In the genomic region with DNA sequence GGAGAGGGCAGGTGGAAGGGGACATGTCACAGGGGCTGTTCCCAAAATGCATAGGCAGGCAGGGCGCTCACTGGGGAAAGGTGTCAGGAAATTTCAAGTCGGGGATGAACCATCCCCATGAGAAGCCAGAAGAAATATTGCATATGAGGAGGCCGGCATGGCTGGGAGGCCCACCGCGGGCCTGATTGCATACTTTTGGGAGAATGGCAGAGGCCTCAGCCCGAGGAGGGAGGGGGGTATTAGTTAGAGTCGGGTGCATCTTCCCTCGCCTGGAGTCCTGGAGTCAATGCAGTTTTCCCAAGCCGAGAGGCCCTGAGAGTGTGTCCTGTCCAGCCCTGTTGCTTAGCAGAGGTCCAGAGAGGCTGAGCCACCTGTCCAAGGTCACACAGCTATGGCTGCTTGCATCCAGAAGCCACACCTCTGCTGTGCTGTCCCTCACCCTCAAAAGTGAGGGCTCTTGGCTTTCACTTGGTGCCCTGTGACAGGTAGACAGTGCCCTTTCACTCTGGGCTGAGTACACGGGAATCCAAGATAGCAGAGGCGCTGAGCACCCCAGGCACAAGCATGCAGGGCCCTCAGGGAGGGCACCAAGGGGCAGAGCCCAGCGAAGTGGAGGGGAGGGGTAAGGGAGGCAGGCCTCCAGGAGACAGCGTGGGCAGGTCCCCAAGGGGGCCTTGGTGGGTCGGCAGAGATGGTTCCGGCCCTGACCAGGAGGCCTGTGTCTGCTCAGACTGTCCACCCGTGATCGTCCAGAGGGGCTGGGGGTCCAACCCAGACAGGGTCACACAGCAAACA, we compare ENCODE assay signal across 19 cellular contexts. TPM values are rescaled to one million over a fixed set of nuclear protein-coding genes. Genes with fewer than 3 reads are reported as not detected.
DNase-seq lines count a peak whose midpoint lies in the region; ATAC-seq and TF ChIP-seq lines count a peak whose summit lies in the region.
"Had no signal": no experiment of that assay in that cellular context is flagged by ENCODE, and none has a peak within 500 bp of the region (broad histone marks: within the 10 kb centered on the region; RNA-seq: fewer than 3 reads in every experiment).

No MANE protein-coding gene starts in this region.

- no peak overlapping the region for H2BK12ac ChIP-seq in neuronal stem cell (ENCODE audit: low read length)

- H3K14ac ChIP-seq in neuronal stem cell (ENCODE audit: low read length): no peak overlapping the region

- H4K91ac ChIP-seq in neuronal stem cell (ENCODE audit: low read depth, low read length, poor library complexity): no peak overlapping the region

- H3K27ac Mint-ChIP-seq in chondrocyte (ENCODE audit: unreplicated experiment): no peak overlapping the region
- peak overlapping the region; percentile 62 for H3K27ac Mint-ChIP-seq in stimulated activated naive B cell treated with anti-CD40 and anti-IgM and Interleukin-4, amounts not matched to agents 10 μg/mL and 1 μg/mL and 100 μg/mL, for 72 hours
- H3K27ac Mint-ChIP-seq in activated T-helper 1 cell treated with anti-CD3 and anti-CD28 coated beads, Interleukin-12 subunit alpha, Interleukin-12 subunit beta, Interleukin-2, Interleukin-4 antibody, amounts not matched to agents 30 ng/mL and 10 ng/mL and 1 ng/mL, durations not matched to agents 14 hours and 24 hours and 36 hours: no peak overlapping the region

- H3K79me1 ChIP-seq in neuronal stem cell (ENCODE audit: low read depth, low read length): no peaks in the 10 kb centered on the region

- H3K9me3 ChIP-seq in heart left ventricle (no peaks in the 10 kb centered on the region), neuronal stem cell (replicated peaks in 1 of 2; ENCODE audit: control insufficient read depth in 2 of 2, insufficient read depth in 1 of 2, low read depth in 1 of 2, low read length in 2 of 2) (no peaks in the 10 kb centered on the region)

- H3K4me3 ChIP-seq in heart left ventricle (no peak overlapping the region), neuronal stem cell (ENCODE audit: low read length in 2 of 2) (peak overlapping the region in 1 of 2 donors; percentile 19)

- TF ChIP-seq CTCF in heart left ventricle (IDR thresholded peaks at IDR 0.05) (no peak), chondrocyte (IDR thresholded peaks at IDR 0.05) (no peak)

- no peak overlapping the region for H3K4me3 Mint-ChIP-seq in chondrocyte (ENCODE audit: unreplicated experiment)
- no peak overlapping the region for H3K4me3 Mint-ChIP-seq in stimulated activated naive B cell treated with anti-CD40 and anti-IgM and Interleukin-4, amounts not matched to agents 10 μg/mL and 1 μg/mL and 100 μg/mL, for 72 hours
- H3K4me3 Mint-ChIP-seq in activated T-helper 1 cell treated with anti-CD3 and anti-CD28 coated beads, Interleukin-12 subunit alpha, Interleukin-12 subunit beta, Interleukin-2, Interleukin-4 antibody, amounts not matched to agents 30 ng/mL and 10 ng/mL and 1 ng/mL, durations not matched to agents 14 hours and 24 hours and 36 hours: no peak overlapping the region

- H3K4me1 Mint-ChIP-seq in chondrocyte (ENCODE audit: low read depth): peaks cover 7% of the 10 kb centered on the region
- H3K4me1 Mint-ChIP-seq in stimulated activated naive B cell treated with anti-CD40 and anti-IgM and Interleukin-4, amounts not matched to agents 10 μg/mL and 1 μg/mL and 100 μg/mL, for 72 hours: no peaks in the 10 kb centered on the region
- H3K4me1 Mint-ChIP-seq in activated T-helper 1 cell treated with anti-CD3 and anti-CD28 coated beads, Interleukin-12 subunit alpha, Interleukin-12 subunit beta, Interleukin-2, Interleukin-4 antibody, amounts not matched to agents 30 ng/mL and 10 ng/mL and 1 ng/mL, durations not matched to agents 14 hours and 24 hours and 36 hours (ENCODE audit: low read depth): no peaks in the 10 kb centered on the region

- TF ChIP-seq POLR2A in heart left ventricle (IDR thresholded peaks at IDR 0.05): no peak

- peak in 3 of 4 donors; percentile 5 to 40 (median 10) for ATAC-seq in heart left ventricle
- no peak for ATAC-seq in left cardiac atrium
- no peak for ATAC-seq in stimulated activated naive B cell treated with anti-CD40 and anti-IgM and Interleukin-4, amounts not matched to agents 10 μg/mL and 1 μg/mL and 100 μg/mL, for 72 hours (replicated peaks)

- H3K9ac ChIP-seq in neuronal stem cell (ENCODE audit: low read depth, low read length, poor library complexity): peak overlapping the region; percentile 38

- H2AK5ac ChIP-seq in neuronal stem cell (ENCODE audit: low read depth, low read length): peak overlapping the region; percentile 68

- H3K23ac ChIP-seq in neuronal stem cell (ENCODE audit: low read depth, low read length, poor library complexity): peak overlapping the region; percentile 10

- no peak overlapping the region for H3K4ac ChIP-seq in neuronal stem cell (ENCODE audit: low read length)

- H3K36me3 Mint-ChIP-seq in chondrocyte (ENCODE audit: low read depth): peaks cover 5% of the 10 kb centered on the region
- peaks cover 22 to 33% of the 10 kb centered on the region in 2 donors for H3K36me3 Mint-ChIP-seq in stimulated activated naive B cell treated with anti-CD40 and anti-IgM and Interleukin-4, amounts not matched to agents 10 μg/mL and 1 μg/mL and 100 μg/mL, for 72 hours
- peaks cover 3% of the 10 kb centered on the region for H3K36me3 Mint-ChIP-seq in activated T-helper 1 cell treated with anti-CD3 and anti-CD28 coated beads, Interleukin-12 subunit alpha, Interleukin-12 subunit beta, Interleukin-2, Interleukin-4 antibody, amounts not matched to agents 30 ng/mL and 10 ng/mL and 1 ng/mL, durations not matched to agents 14 hours and 24 hours and 36 hours (ENCODE audit: low read depth)

- H2AFZ ChIP-seq in neuronal stem cell (ENCODE audit: low read length): no peak overlapping the region

- H2BK15ac ChIP-seq in neuronal stem cell (ENCODE audit: low read length): no peak overlapping the region

- H3K36me3 ChIP-seq in heart left ventricle (peaks cover 0 to 57% (median 40%) of the 10 kb centered on the region in 9 donors), neuronal stem cell (replicated peaks in 1 of 2; ENCODE audit: control insufficient read depth in 2 of 2, insufficient read depth in 2 of 2, low read length in 2 of 2) (peaks cover 0 to 17% of the 10 kb centered on the region in 2 donors)

- H2BK5ac ChIP-seq in neuronal stem cell (ENCODE audit: low read length): no peak overlapping the region

- H3K27me3 Mint-ChIP-seq in chondrocyte (ENCODE audit: low read depth): no peaks in the 10 kb centered on the region
- no peaks in the 10 kb centered on the region for H3K27me3 Mint-ChIP-seq in stimulated activated naive B cell treated with anti-CD40 and anti-IgM and Interleukin-4, amounts not matched to agents 10 μg/mL and 1 μg/mL and 100 μg/mL, for 72 hours
- H3K27me3 Mint-ChIP-seq in activated T-helper 1 cell treated with anti-CD3 and anti-CD28 coated beads, Interleukin-12 subunit alpha, Interleukin-12 subunit beta, Interleukin-2, Interleukin-4 antibody, amounts not matched to agents 30 ng/mL and 10 ng/mL and 1 ng/mL, durations not matched to agents 14 hours and 24 hours and 36 hours (ENCODE audit: insufficient read depth): no peaks in the 10 kb centered on the region

- no peaks in the 10 kb centered on the region for H3K9me3 Mint-ChIP-seq in chondrocyte (ENCODE audit: low read depth)
- no peaks in the 10 kb centered on the region for H3K9me3 Mint-ChIP-seq in stimulated activated naive B cell treated with anti-CD40 and anti-IgM and Interleukin-4, amounts not matched to agents 10 μg/mL and 1 μg/mL and 100 μg/mL, for 72 hours
- H3K9me3 Mint-ChIP-seq in activated T-helper 1 cell treated with anti-CD3 and anti-CD28 coated beads, Interleukin-12 subunit alpha, Interleukin-12 subunit beta, Interleukin-2, Interleukin-4 antibody, amounts not matched to agents 30 ng/mL and 10 ng/mL and 1 ng/mL, durations not matched to agents 14 hours and 24 hours and 36 hours: no peaks in the 10 kb centered on the region

- intact Hi-C loops in heart left ventricle (cut with DNase I): no loop called here
- intact Hi-C loops in left cardiac atrium (cut with DNase I): no loop called here
- intact Hi-C loops in activated T-helper 1 cell treated with anti-CD3 and anti-CD28 coated beads, Interleukin-12 subunit alpha, Interleukin-12 subunit beta, Interleukin-2, Interleukin-4 antibody, amounts not matched to agents 30 ng/mL and 10 ng/mL and 1 ng/mL, durations not matched to agents 14 hours and 24 hours and 36 hours (cut with micrococcal nuclease): no loop called here

- H2BK120ac ChIP-seq in neuronal stem cell (ENCODE audit: low read depth, low read length): peak overlapping the region; percentile 88

- H3K4me1 ChIP-seq in heart left ventricle: peaks cover 0 to 12% (median 7%) of the 10 kb centered on the region in 12 donors
- H3K4me1 ChIP-seq in neuronal stem cell (ENCODE audit: control insufficient read depth in 2 of 2, insufficient read depth in 1 of 2, low read depth in 1 of 2, low read length in 2 of 2): peaks cover 3% of the 10 kb centered on the region in 2 donors

- peak in 1 of 5 donors; percentile 14 for DNase-seq in heart left ventricle
- DNase-seq in left cardiac atrium: no peak
- peak; percentile 86 for DNase-seq in chondrocyte (ENCODE audit: low spot score)
- DNase-seq in neuronal stem cell (ENCODE audit: low spot score): no peak
- no peak for DNase-seq in stimulated activated naive B cell treated with anti-CD40 and anti-IgM and Interleukin-4, amounts not matched to agents 10 μg/mL and 1 μg/mL and 100 μg/mL, for 72 hours
- no peak for DNase-seq in HK-2 (ENCODE audit: unreplicated experiment)
- DNase-seq in activated T-helper 1 cell treated with anti-CD3 and anti-CD28 coated beads, Interleukin-12 subunit alpha, Interleukin-12 subunit beta, Interleukin-2, Interleukin-4 antibody, amounts not matched to agents 30 ng/mL and 10 ng/mL and 1 ng/mL, durations not matched to agents 14 hours and 24 hours and 36 hours (ENCODE audit: low spot score): no peak
- DNase-seq in pons (ENCODE audit: low spot score): no peak
- DNase-seq: C1 segment of cervical spinal cord; EL; H7; NCI-H146; NCI-H2081 treated with DMSO at 0.1 percent for 48 hours; NCI-H2227 treated with DMSO at 0.1 percent for 48 hours; NCI-H526 treated with DMSO at 0.1 percent for 48 hours; NK-92 treated with Interleukin-12 subunit alpha and Interleukin-12 subunit beta, amount 100 ng/mL, for 24 hours; SHP77 had no signal

- no peaks in the 10 kb centered on the region for H3K27me3 ChIP-seq in heart left ventricle
- H3K27me3 ChIP-seq in neuronal stem cell (ENCODE audit: control insufficient read depth in 3 of 3, insufficient read depth in 3 of 3, low read depth in 1 of 3, low read length in 3 of 3): peaks cover 0 to 2% (median 0%) of the 10 kb centered on the region in 3 experiments

- no peak overlapping the region for H4K8ac ChIP-seq in neuronal stem cell (ENCODE audit: low read depth, low read length)

- no peak overlapping the region for H3K18ac ChIP-seq in neuronal stem cell (ENCODE audit: low read length)

- no peak overlapping the region for H3K27ac ChIP-seq in heart left ventricle
- H3K27ac ChIP-seq in neuronal stem cell (replicated peaks; ENCODE audit: low read length): no peak overlapping the region

- H3K4me2 ChIP-seq in neuronal stem cell (ENCODE audit: insufficient read depth, low read length, poor library complexity, severe bottlenecking): no peak overlapping the region

- WGBS in heart left ventricle, 4 donors: 82 to 87% (median 85%) methylated on average over 14 to 17 of the region's 17 CpGs
- whole genome bisulfite sequencing in neuronal stem cell (ENCODE audit: extremely low coverage in 2 of 2, insufficient read length in 2 of 2, insufficient replicate concordance in 1 of 2), 2 donors: no CpG with 5 or more reads among the region's 17 CpGs

RNA-seq across cellular contexts. Expression of gene GRIP2, which starts 48.5 kb away (rescaled TPM):
- total RNA-seq in heart left ventricle (10 to 100 TPM in 8 of 9 donors, 1 to 10 TPM in 1; 5.8 to 56.7 (median 28.7) TPM), left cardiac atrium (10 to 100 TPM; 18.2 to 19.8 TPM), chondrocyte (0.20 to 0.63 TPM in 2 of 3 replicates, not detected in the other)
- polyA plus RNA-seq in heart left ventricle: 10 to 100 TPM in 1 of 2 donors, 1 to 10 TPM in 1; 6.3 to 42.6 TPM
- 0.77 TPM for polyA plus RNA-seq in neuronal stem cell (2013, experiment 1 of 2)
- polyA plus RNA-seq in neuronal stem cell (2013, experiment 2 of 2): 0.62 TPM
- total RNA-seq in activated T-helper 1 cell treated with anti-CD3 and anti-CD28 coated beads, Interleukin-12 subunit alpha, Interleukin-12 subunit beta, Interleukin-2, Interleukin-4 antibody, amounts not matched to agents 30 ng/mL and 10 ng/mL and 1 ng/mL, durations not matched to agents 14 hours and 24 hours and 36 hours: not detected in 2 replicates
- total RNA-seq: A172, HT-29 had no signal

Comparison
In these comparisons a context has a peak if more than half of its experiments do, and no peak if none do; other contexts are left out.
1. ATAC-seq: peak in heart left ventricle (3 of 4); none in left cardiac atrium (0 of 2) and stimulated activated naive B cell treated with anti-CD40 and anti-IgM and Interleukin-4, amounts not matched to agents 10 μg/mL and 1 μg/mL and 100 μg/mL, for 72 hours (0 of 2).